ENCODE assay signal across 9 cellular contexts in genomic region chr10:72310241-72310633, GRCh38. TPM values are rescaled to one million over a fixed set of nuclear protein-coding genes. Genes with fewer than 3 reads are reported as not detected.
DNase-seq lines count a peak whose midpoint lies in the region; ATAC-seq and TF ChIP-seq lines count a peak whose summit lies in the region.
"Had no signal": no experiment of that assay in that cellular context is flagged by ENCODE, and none has a peak within 500 bp of the region (broad histone marks: within the 10 kb centered on the region; RNA-seq: fewer than 3 reads in every experiment).

No MANE protein-coding gene starts in this region.

- no peaks in the 10 kb centered on the region for H3K27me3 Mint-ChIP-seq in Calu3 (ENCODE audit: unreplicated experiment)
- peaks cover under 1% of the 10 kb centered on the region for H3K27me3 Mint-ChIP-seq in nephron progenitor cell (ENCODE audit: low read depth, poor library complexity)
- no peaks in the 10 kb centered on the region for H3K27me3 Mint-ChIP-seq in activated CD8-positive, alpha-beta memory T cell treated with anti-CD3 and anti-CD28 coated beads, Interleukin-2, amount 10 ng/mL, durations not matched to agents 7 days and 5 days

- H3K27me3 ChIP-seq in Loucy (ENCODE audit: insufficient read depth, low read length, poor library complexity, severe bottlenecking), result no peaks in the 10 kb centered on the region
- H3K27me3 ChIP-seq in dorsolateral prefrontal cortex, result no peaks in the 10 kb centered on the region

- H3K9me3 Mint-ChIP-seq in Calu3 (ENCODE audit: low read depth, unreplicated experiment) (no peaks in the 10 kb centered on the region), nephron progenitor cell (no peaks in the 10 kb centered on the region)
- H3K9me3 Mint-ChIP-seq in activated CD8-positive, alpha-beta memory T cell treated with anti-CD3 and anti-CD28 coated beads, Interleukin-2, amount 10 ng/mL, durations not matched to agents 7 days and 5 days (ENCODE audit: low read depth), result no peaks in the 10 kb centered on the region

- CTCF ChIA-PET in Calu3 (lab: Charles Lee), result interaction anchor here (2.8 kb wide), 1 partner anchor 35 kb away, joined by 14 read pairs; the partner anchor contains the start of gene DDIT4
- CTCF ChIA-PET in activated CD8-positive, alpha-beta memory T cell treated with anti-CD3 and anti-CD28 coated beads, Interleukin-2, amount 10 ng/mL, durations not matched to agents 7 days and 5 days (lab: Charles Lee), result no interaction called here

- BruUV-seq in Calu3 (replicated peaks; lab: Mats Ljungman, UMichigan), result no TSS peak

- H3K9me3 ChIP-seq in Loucy (ENCODE audit: insufficient read depth, low read depth, low read length), result no peaks in the 10 kb centered on the region

- H3K4me3 ChIP-seq in Loucy (ENCODE audit: low read length, poor library complexity, severe bottlenecking) (no peak overlapping the region), dorsolateral prefrontal cortex (peak overlapping the region in 2 of 59 donors; percentile 9 to 12)

- H3K4me1 ChIP-seq in Loucy (ENCODE audit: insufficient read depth, low read length, poor library complexity, severe bottlenecking), result peaks cover 45% of the 10 kb centered on the region

- no peak for TF ChIP-seq CTCF in Calu3 (IDR thresholded peaks at IDR 0.05; ENCODE audit: unreplicated experiment)
- no peak for TF ChIP-seq CTCF in Loucy (conservative IDR thresholded peaks at IDR 0.05; ENCODE audit: low read length)
- no peak for TF ChIP-seq CTCF in dorsolateral prefrontal cortex (IDR thresholded peaks at IDR 0.05 in 54 of 56, conservative IDR thresholded peaks at IDR 0.05 in 2 of 56; ENCODE audit: low read depth in 1 of 56, partially characterized antibody in 56 of 56)
- no peak for TF ChIP-seq CTCF in nephron progenitor cell (IDR thresholded peaks at IDR 0.05)

- H3K4me1 Mint-ChIP-seq in Calu3 (ENCODE audit: low read depth, unreplicated experiment) (peaks cover 46% of the 10 kb centered on the region), nephron progenitor cell (peaks cover 54% of the 10 kb centered on the region)
- peaks cover 53% of the 10 kb centered on the region for H3K4me1 Mint-ChIP-seq in activated CD8-positive, alpha-beta memory T cell treated with anti-CD3 and anti-CD28 coated beads, Interleukin-2, amount 10 ng/mL, durations not matched to agents 7 days and 5 days

- ATAC-seq in HG02678 (IDR thresholded peaks at IDR 0.05; ENCODE audit: unreplicated experiment), result no peak
- no peak for ATAC-seq in HG03039 (IDR thresholded peaks at IDR 0.05; ENCODE audit: unreplicated experiment)
- no peak for ATAC-seq in activated CD8-positive, alpha-beta memory T cell treated with anti-CD3 and anti-CD28 coated beads, Interleukin-2, amount 10 ng/mL, durations not matched to agents 7 days and 5 days

- no peaks in the 10 kb centered on the region for H4K20me1 ChIP-seq in Loucy (ENCODE audit: insufficient read depth, low read length, poor library complexity, severe bottlenecking)

- H3F3A ChIP-seq in Loucy (ENCODE audit: low read depth), result peaks cover 3% of the 10 kb centered on the region; the same call in 1 of the 2 replicates

- H3K36me3 Mint-ChIP-seq in Calu3 (ENCODE audit: insufficient read depth, unreplicated experiment), result peaks cover 24% of the 10 kb centered on the region
- H3K36me3 Mint-ChIP-seq in nephron progenitor cell (ENCODE audit: low read depth), result no peaks in the 10 kb centered on the region
- no peaks in the 10 kb centered on the region for H3K36me3 Mint-ChIP-seq in activated CD8-positive, alpha-beta memory T cell treated with anti-CD3 and anti-CD28 coated beads, Interleukin-2, amount 10 ng/mL, durations not matched to agents 7 days and 5 days

- H3K9me2 ChIP-seq in Loucy (replicated peaks; ENCODE audit: low read depth, low read length), result no peaks in the 10 kb centered on the region

- H3K27ac ChIP-seq in dorsolateral prefrontal cortex, result peak overlapping the region in 58 of 59 donors; percentile 18 to 93 (median 84)

- intact Hi-C loops in Calu3 (cut with micrococcal nuclease; ENCODE audit: unreplicated experiment), result no loop called here
- intact Hi-C loops in dorsolateral prefrontal cortex (cut with DNase I), result no loop called here

- H3K4me3 Mint-ChIP-seq in Calu3 (ENCODE audit: low read depth, unreplicated experiment) (peak overlapping the region; percentile 28), nephron progenitor cell (peak overlapping the region; percentile 12)
- no peak overlapping the region for H3K4me3 Mint-ChIP-seq in activated CD8-positive, alpha-beta memory T cell treated with anti-CD3 and anti-CD28 coated beads, Interleukin-2, amount 10 ng/mL, durations not matched to agents 7 days and 5 days

- peak overlapping the region; percentile 68 for H3K27ac Mint-ChIP-seq in Calu3 (ENCODE audit: unreplicated experiment)
- H3K27ac Mint-ChIP-seq in nephron progenitor cell, result no peak overlapping the region
- H3K27ac Mint-ChIP-seq in activated CD8-positive, alpha-beta memory T cell treated with anti-CD3 and anti-CD28 coated beads, Interleukin-2, amount 10 ng/mL, durations not matched to agents 7 days and 5 days, result no peak overlapping the region

- H3K4me2 ChIP-seq in Loucy (ENCODE audit: low read depth, low read length, poor library complexity, severe bottlenecking), result no peak overlapping the region

- DNase-seq in Calu3, result peak; percentile 50
- no peak for DNase-seq in dorsolateral prefrontal cortex
- DNase-seq in nephron progenitor cell, result no peak
- DNase-seq in activated CD8-positive, alpha-beta memory T cell treated with anti-CD3 and anti-CD28 coated beads, Interleukin-2, amount 10 ng/mL, durations not matched to agents 7 days and 5 days, result no peak
- no peak for DNase-seq in superior temporal gyrus (ENCODE audit: extremely low spot score)
- DNase-seq: activated CD4-positive, alpha-beta T cell treated with anti-CD3 and anti-CD28 coated beads, Interleukin-2, amount 50 U/mL, for 4 hours had no signal

- H3K9ac ChIP-seq in Loucy (ENCODE audit: low read depth, low read length, poor library complexity, severe bottlenecking), result peak overlapping the region; percentile 56

- no peaks in the 10 kb centered on the region for H3K79me2 ChIP-seq in Loucy (ENCODE audit: insufficient read depth, low read length)

- H3K36me3 ChIP-seq in Loucy (ENCODE audit: insufficient read depth, low read length), result no peaks in the 10 kb centered on the region

- H2AFZ ChIP-seq in Loucy (ENCODE audit: low read length), result no peak overlapping the region

RNA-seq across cellular contexts. Expression of gene DDIT4, which starts 36.5 kb away (rescaled TPM):
- total RNA-seq in Calu3 (2022) (294 and 326 TPM in 2 replicates), dorsolateral prefrontal cortex (100 to 1,000 TPM in 73 of 120 experiments, 10 to 100 TPM in 47; 33.5 to 407 (median 111) TPM)
- total RNA-seq in activated CD8-positive, alpha-beta memory T cell treated with anti-CD3 and anti-CD28 coated beads, Interleukin-2, amount 10 ng/mL, durations not matched to agents 7 days and 5 days, result 100 to 1,000 TPM; 291 to 293 TPM

RNA-seq across cellular contexts. Expression of gene DNAJB12, which starts 44.5 kb away (rescaled TPM):
- 43.1 and 48.0 TPM in 2 replicates for total RNA-seq in Calu3 (2022)
- total RNA-seq in dorsolateral prefrontal cortex, result 10 to 100 TPM; 25.5 to 44.3 (median 34.1) TPM
- 10 to 100 TPM; 25.5 to 31.4 TPM for total RNA-seq in activated CD8-positive, alpha-beta memory T cell treated with anti-CD3 and anti-CD28 coated beads, Interleukin-2, amount 10 ng/mL, durations not matched to agents 7 days and 5 days
